Comparison of ENCODE assay signal across 11 cellular contexts in genomic region chr5:14767942-14768837, GRCh38.
A peak's percentile ranks its signal among the peaks of the same experiment; 100 is the strongest.
DNase-seq lines count a peak whose midpoint lies in the region; ATAC-seq lines count a peak whose summit lies in the region.
"Had no signal": no experiment of that assay in that cellular context is flagged by ENCODE, and none has a peak within 500 bp of the region (broad histone marks: within the 10 kb centered on the region; RNA-seq: fewer than 3 reads in every experiment).

No MANE protein-coding gene starts in this region.

- H3K9me3 Mint-ChIP-seq in central memory CD8-positive, alpha-beta T cell, result no peaks in the 10 kb centered on the region

- peaks cover 3% of the 10 kb centered on the region for H3K36me3 Mint-ChIP-seq in central memory CD8-positive, alpha-beta T cell (ENCODE audit: insufficient read depth)

- H3K27ac Mint-ChIP-seq in central memory CD8-positive, alpha-beta T cell (ENCODE audit: low read depth), result peak overlapping the region; percentile 71

- no peak overlapping the region for H3K4me3 Mint-ChIP-seq in central memory CD8-positive, alpha-beta T cell

- DNase-seq in ELF-1 (ENCODE audit: low read depth, low spot score) (peak; percentile 30), H4 (ENCODE audit: low spot score) (peak; percentile 56), NCI-H1436 treated with DMSO at 0.1 percent for 48 hours (lab: John Stamatoyannopoulos, UW) (peak; percentile 37), amygdala (lab: John Stamatoyannopoulos, UW) (no peak), OCI-M2 (lab: John Stamatoyannopoulos, UW; ENCODE audit: unreplicated experiment) (no peak)
- DNase-seq in central memory CD8-positive, alpha-beta T cell (ENCODE audit: low spot score in 2 of 2), result no peak
- DNase-seq: activated CD8-positive, alpha-beta memory T cell treated with anti-CD3 and anti-CD28 coated beads for 24 hours; effector memory CD4-positive, alpha-beta T cell; HCEC 1CT had no signal

- H3K4me1 Mint-ChIP-seq in central memory CD8-positive, alpha-beta T cell, result peaks cover 28% of the 10 kb centered on the region

- H3K27me3 Mint-ChIP-seq in central memory CD8-positive, alpha-beta T cell, result no peaks in the 10 kb centered on the region

- ATAC-seq in central memory CD8-positive, alpha-beta T cell (replicated peaks; ENCODE audit: extremely low read depth, poor library complexity, severe bottlenecking), result peak; percentile 78
- ATAC-seq in HG02763 (IDR thresholded peaks at IDR 0.05; ENCODE audit: unreplicated experiment), result no peak
- no peak for ATAC-seq in HG03025 (IDR thresholded peaks at IDR 0.05; ENCODE audit: low FRiP score, unreplicated experiment)

Comparison
In these comparisons a context has a peak if more than half of its experiments do, and no peak if none do; other contexts are left out.
1. DNase-seq: peak in ELF-1 (single experiment), H4 (single experiment) and NCI-H1436 treated with DMSO at 0.1 percent for 48 hours (single experiment); none in central memory CD8-positive, alpha-beta T cell (0 of 2), amygdala (0 of 56) and OCI-M2 (single experiment).